In the genomic region with DNA sequence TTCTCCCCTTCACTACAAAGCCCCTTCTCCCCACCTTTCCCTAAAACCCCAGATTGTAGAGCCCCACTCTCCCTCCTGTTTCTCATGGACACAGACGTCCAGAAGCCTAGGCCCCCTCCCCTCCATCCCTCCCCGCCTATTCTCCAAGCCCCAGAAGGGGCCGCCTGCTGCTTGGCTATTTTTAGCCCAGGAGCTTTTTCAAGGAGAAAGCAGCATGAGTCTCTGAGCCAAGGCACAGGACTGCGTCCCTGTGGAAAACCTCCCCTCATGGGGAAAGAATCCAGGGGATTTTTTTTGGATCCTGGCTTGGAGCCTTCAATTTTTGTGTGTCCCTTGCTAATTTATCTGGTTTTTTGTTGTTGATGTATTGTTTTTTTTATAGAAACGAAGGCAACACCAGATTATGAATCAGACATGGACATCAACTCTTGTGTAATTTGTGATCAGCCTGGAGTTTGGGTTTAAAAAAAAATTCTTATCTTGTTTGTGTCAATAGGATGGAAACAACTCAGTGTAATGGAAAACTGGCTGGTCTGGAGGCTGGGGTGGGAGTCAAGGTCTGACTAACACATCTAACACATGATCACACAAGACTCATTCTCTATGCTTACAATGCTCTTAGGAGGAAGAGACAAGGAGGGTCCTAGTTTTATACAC, we compare ENCODE assay signal across 11 cellular contexts. TPM values are rescaled to one million over a fixed set of nuclear protein-coding genes. Genes with fewer than 3 reads are reported as not detected.
DNase-seq lines count a peak whose midpoint lies in the region; ATAC-seq and TF ChIP-seq lines count a peak whose summit lies in the region.
"Had no signal": no experiment of that assay in that cellular context is flagged by ENCODE, and none has a peak within 500 bp of the region (broad histone marks: within the 10 kb centered on the region; RNA-seq: fewer than 3 reads in every experiment).

No MANE protein-coding gene starts in this region.

- peak overlapping the region; percentile 66 for H3K27ac ChIP-seq in skeletal muscle tissue (ENCODE audit: low read depth, low read length)

- no peak for ATAC-seq in GM19395 (IDR thresholded peaks at IDR 0.05; ENCODE audit: unreplicated experiment)
- ATAC-seq in HG03354 (IDR thresholded peaks at IDR 0.05; ENCODE audit: poor library complexity, severe bottlenecking, unreplicated experiment): no peak

- DNase-seq in NCI-H2171 (lab: John Stamatoyannopoulos, UW) (peak; percentile 68), choroid plexus epithelial cell (ENCODE audit: low read depth) (peak; percentile 89), kidney glomerular epithelial cell (lab: John Stamatoyannopoulos, UW) (peak; percentile 30), NCI-H510A treated with DMSO at 0.1 percent for 48 hours (lab: John Stamatoyannopoulos, UW) (no peak), NCI-H1092 (lab: John Stamatoyannopoulos, UW) (no peak)
- DNase-seq: KG1 had no signal

- no peak for TF ChIP-seq CTCF in choroid plexus epithelial cell (conservative IDR thresholded peaks at IDR 0.05; ENCODE audit: low read depth, low read length)

- no peaks in the 10 kb centered on the region for H3K9me3 ChIP-seq in skeletal muscle tissue (ENCODE audit: control insufficient read depth in 3 of 3, low read length in 3 of 3)

- peaks cover 0 to 11% (median 0%) of the 10 kb centered on the region in 3 donors for H3K27me3 ChIP-seq in skeletal muscle tissue (ENCODE audit: control insufficient read depth in 3 of 3, insufficient read depth in 3 of 3, low read length in 3 of 3)

- peaks cover 21 to 26% (median 21%) of the 10 kb centered on the region in 3 donors for H3K4me1 ChIP-seq in skeletal muscle tissue (ENCODE audit: control insufficient read depth in 3 of 3, insufficient read depth in 3 of 3, low read length in 3 of 3)

- no peak overlapping the region for H3K4me3 ChIP-seq in choroid plexus epithelial cell (ENCODE audit: low read depth, low read length)
- H3K4me3 ChIP-seq in skeletal muscle tissue (ENCODE audit: low read length in 3 of 3): no peak overlapping the region

- no peak overlapping the region for H3K9ac ChIP-seq in skeletal muscle tissue (ENCODE audit: low read depth in 1 of 3, low read length in 3 of 3)

- H3K36me3 ChIP-seq in skeletal muscle tissue (ENCODE audit: control insufficient read depth in 3 of 3, insufficient read depth in 3 of 3, low read length in 3 of 3): no peaks in the 10 kb centered on the region

RNA-seq across cellular contexts. Expression of a gene that starts 17.4 kb away (rescaled TPM):
- not detected for total RNA-seq in skeletal muscle tissue
- total RNA-seq: G401, H4 had no signal

RNA-seq across cellular contexts. Expression of a gene that starts 35.7 kb away (rescaled TPM):
- 20.9 TPM for total RNA-seq in skeletal muscle tissue
- total RNA-seq: G401 had no signal

Comparison
In these comparisons a context has a peak if more than half of its experiments do, and no peak if none do; other contexts are left out.
1. DNase-seq: peak in NCI-H2171 (single experiment), choroid plexus epithelial cell (single experiment) and kidney glomerular epithelial cell (single experiment); none in NCI-H510A treated with DMSO at 0.1 percent for 48 hours (single experiment) and NCI-H1092 (single experiment).